In genomic region chr17:66625321-66625767, GRCh38 we compare ENCODE assay signal across 8 cellular contexts.
DNase-seq lines count a peak whose midpoint lies in the region; ATAC-seq and TF ChIP-seq lines count a peak whose summit lies in the region.

No MANE protein-coding gene starts in this region.

- H3K27ac ChIP-seq in thoracic aorta, result no peak overlapping the region
- H3K27ac ChIP-seq in thyroid gland, result no peak overlapping the region

- DNase-seq in Ammon's horn (ENCODE audit: low spot score) (peak; percentile 52), HS-27A (ENCODE audit: low read depth) (peak; percentile 2), RKO (ENCODE audit: low spot score) (peak; percentile 75), globus pallidus (ENCODE audit: low spot score) (peak; percentile 49), thoracic aorta (ENCODE audit: low spot score) (no peak), thyroid gland (no peak)
- no peak for DNase-seq in stimulated activated CD4-positive, alpha-beta T cell treated with anti-CD3 and anti-CD28 coated beads, Interleukin-1b, Interleukin-23, amount 100 ng/mL, for 48 hours

- H3K4me3 ChIP-seq in thoracic aorta (no peak overlapping the region), thyroid gland (replicated peaks in 1 of 3) (no peak overlapping the region)

- TF ChIP-seq CTCF in thoracic aorta (IDR thresholded peaks at IDR 0.05) (peak; percentile 34), thyroid gland (IDR thresholded peaks at IDR 0.05) (peak in 3 of 6 experiments; percentile 28 to 48 (median 45))

- intact Hi-C loops in thyroid gland (cut with DNase I), result no loop called here

- no peak for ATAC-seq in thoracic aorta (ENCODE audit: insufficient number of reproducible peaks, low FRiP score, low read depth)
- ATAC-seq in GM19035 (IDR thresholded peaks at IDR 0.05; ENCODE audit: unreplicated experiment), result no peak

- H3K9me3 ChIP-seq in thoracic aorta, result no peaks in the 10 kb centered on the region
- no peaks in the 10 kb centered on the region for H3K9me3 ChIP-seq in thyroid gland

- 73 to 74% methylated on average over 2 of the region's 2 CpGs for WGBS in thyroid gland, 2 donors

- H3K27me3 ChIP-seq in thoracic aorta (replicated peaks; ENCODE audit: insufficient read depth) (no peaks in the 10 kb centered on the region), thyroid gland (no peaks in the 10 kb centered on the region)

- no peaks in the 10 kb centered on the region for H3K36me3 ChIP-seq in thoracic aorta
- no peaks in the 10 kb centered on the region for H3K36me3 ChIP-seq in thyroid gland

- no peak for TF ChIP-seq POLR2A in thyroid gland (IDR thresholded peaks at IDR 0.05)

- H3K4me1 ChIP-seq in thoracic aorta (ENCODE audit: control insufficient read depth in 1 of 2, low read depth in 2 of 2) (peaks cover 0 to 13% of the 10 kb centered on the region in 2 donors), thyroid gland (no peaks in the 10 kb centered on the region)

Comparison
In these comparisons a context has a peak if more than half of its experiments do, and no peak if none do; other contexts are left out.
1. DNase-seq: peak in Ammon's horn (single experiment), HS-27A (single experiment), RKO (single experiment) and globus pallidus (single experiment); none in thoracic aorta (single experiment), stimulated activated CD4-positive, alpha-beta T cell treated with anti-CD3 and anti-CD28 coated beads, Interleukin-1b, Interleukin-23, amount 100 ng/mL, for 48 hours (single experiment) and thyroid gland (0 of 2).